Comparison of ENCODE assay signal across 17 cellular contexts in the genomic region with DNA sequence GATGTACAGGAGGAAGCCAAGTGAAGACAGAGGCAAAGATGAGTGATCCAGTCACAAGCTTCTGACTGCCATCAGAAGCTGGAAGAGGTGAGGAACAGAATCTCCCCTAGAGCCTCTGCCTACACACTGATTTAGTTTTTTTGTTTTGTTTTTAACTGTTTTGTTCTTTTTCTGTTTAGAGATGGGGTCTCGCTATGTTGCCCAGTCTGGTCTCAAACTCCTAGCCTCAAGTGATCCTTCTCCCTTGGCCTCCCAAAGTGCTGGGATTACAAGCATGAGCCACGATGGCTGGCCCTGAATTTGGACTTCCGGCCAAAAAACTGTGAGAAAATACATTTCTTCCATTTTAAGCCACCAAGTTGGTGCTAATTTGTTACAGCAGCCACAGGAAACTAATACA.
"Had no signal": no experiment of that assay in that cellular context is flagged by ENCODE, and none has a peak within 500 bp of the region (broad histone marks: within the 10 kb centered on the region; RNA-seq: fewer than 3 reads in every experiment).

No MANE protein-coding gene starts in this region.

- H3K4me1 Mint-ChIP-seq: activated CD4-positive, alpha-beta T cell treated with anti-CD3 and anti-CD28 coated beads, Interleukin-2, amount 10 ng/mL, durations not matched to agents 7 days and 5 days had no signal

- H3K4me3 ChIP-seq: body of pancreas, lower lobe of right lung had no signal

- H3K4me3 Mint-ChIP-seq: activated CD4-positive, alpha-beta T cell treated with anti-CD3 and anti-CD28 coated beads, Interleukin-2, amount 10 ng/mL, durations not matched to agents 7 days and 5 days; activated CD8-positive, alpha-beta T cell treated with anti-CD3 and anti-CD28 coated beads, Interleukin-2, amount 10 ng/mL, durations not matched to agents 7 days and 5 days; activated naive CD4-positive, alpha-beta T cell treated with anti-CD3 and anti-CD28 coated beads for 36 hours; activated T-cell treated with anti-CD3 and anti-CD28 coated beads, Interleukin-2, amount 50 U/mL, for 24 hours; nephron progenitor cell had no signal

- H3K9me3 Mint-ChIP-seq: activated T-cell treated with anti-CD3 and anti-CD28 coated beads, Interleukin-2, amount 50 U/mL, for 24 hours had no signal

- H3K9me3 ChIP-seq: body of pancreas, lower lobe of right lung had no signal

- ATAC-seq: activated CD8-positive, alpha-beta T cell treated with anti-CD3 and anti-CD28 coated beads, Interleukin-2, amount 10 ng/mL, durations not matched to agents 7 days and 5 days; body of pancreas; lower lobe of right lung had no signal

- H3K27me3 ChIP-seq: body of pancreas had no signal

- H3K27ac ChIP-seq: body of pancreas, lower lobe of right lung had no signal

- H3K4me1 ChIP-seq: body of pancreas had no signal

- H3K27me3 Mint-ChIP-seq: activated CD4-positive, alpha-beta T cell treated with anti-CD3 and anti-CD28 coated beads, Interleukin-2, amount 10 ng/mL, durations not matched to agents 7 days and 5 days; activated T-cell treated with anti-CD3 and anti-CD28 coated beads, Interleukin-2, amount 50 U/mL, for 24 hours; effector memory CD8-positive, alpha-beta T cell had no signal

- H3K36me3 ChIP-seq: lower lobe of right lung had no signal

- DNase-seq: activated CD4-positive, alpha-beta T cell treated with anti-CD3 and anti-CD28 coated beads, Interleukin-2, amount 10 ng/mL, durations not matched to agents 7 days and 5 days; activated CD8-positive, alpha-beta T cell treated with anti-CD3 and anti-CD28 coated beads, Interleukin-2, amount 10 ng/mL, durations not matched to agents 7 days and 5 days; activated naive CD4-positive, alpha-beta T cell treated with anti-CD3 and anti-CD28 coated beads for 36 hours; activated T-cell treated with anti-CD3 and anti-CD28 coated beads, Interleukin-2, amount 50 U/mL, for 24 hours; body of pancreas; caudate nucleus; glutamatergic neuron; hippocampal formation; islet precursor cell; lower lobe of right lung; nephron progenitor cell; nucleus accumbens; posterior cingulate gyrus; stimulated activated naive CD4-positive, alpha-beta T cell treated with Interleukin-2 at 50 U/mL for 16 hours; T-helper 9 cell; trophoblast cell had no signal

- H3K27ac Mint-ChIP-seq: activated CD4-positive, alpha-beta T cell treated with anti-CD3 and anti-CD28 coated beads, Interleukin-2, amount 10 ng/mL, durations not matched to agents 7 days and 5 days; activated CD8-positive, alpha-beta T cell treated with anti-CD3 and anti-CD28 coated beads, Interleukin-2, amount 10 ng/mL, durations not matched to agents 7 days and 5 days; activated naive CD4-positive, alpha-beta T cell treated with anti-CD3 and anti-CD28 coated beads for 36 hours; activated T-cell treated with anti-CD3 and anti-CD28 coated beads, Interleukin-2, amount 50 U/mL, for 24 hours had no signal
